Comparison of ENCODE assay signal across 8 cellular contexts in genomic region chr10:87867453-87867852, GRCh38. TPM values are rescaled to one million over a fixed set of nuclear protein-coding genes. Genes with fewer than 3 reads are reported as not detected.
DNase-seq lines count a peak whose midpoint lies in the region; ATAC-seq, FAIRE-seq and TF ChIP-seq lines count a peak whose summit lies in the region.

No MANE protein-coding gene starts in this region.

- peak overlapping the region; percentile 71 to 99 (median 94) for H3K4me3 Mint-ChIP-seq in naive thymus-derived CD8-positive, alpha-beta T cell

- H3K4me3 ChIP-seq in AG09309 (ENCODE audit: control insufficient read depth, low read depth, low read length), result peak overlapping the region; percentile 95
- H3K4me3 ChIP-seq in KMS-11 (IDR thresholded peaks at IDR 0.05; ENCODE audit: insufficient read depth, low read depth, low read length), result no peak overlapping the region

- ATAC-seq in naive thymus-derived CD8-positive, alpha-beta T cell, result no peak
- no peak for ATAC-seq in HG02642 (IDR thresholded peaks at IDR 0.05; ENCODE audit: poor library complexity, unreplicated experiment)

- H3K36me3 ChIP-seq in KMS-11 (ENCODE audit: insufficient read depth), result peaks cover 17% of the 10 kb centered on the region; the same call in 1 of the 2 replicates

- H4K20me1 ChIP-seq in KMS-11 (ENCODE audit: insufficient read depth), result peaks cover 11% of the 10 kb centered on the region; the same call in 1 of the 2 replicates

- no peaks in the 10 kb centered on the region for H3K27me3 ChIP-seq in KMS-11 (ENCODE audit: insufficient read depth, low read depth)

- peaks cover 94% of the 10 kb centered on the region for H3K79me2 ChIP-seq in KMS-11 (ENCODE audit: insufficient read depth, low read depth)

- no peak for TF ChIP-seq CTCF in AG09309 (IDR thresholded peaks at IDR 0.05; ENCODE audit: control insufficient read depth, insufficient read depth, low read depth, low read length, missing control alignments)
- no peak for TF ChIP-seq CTCF in KMS-11 (conservative IDR thresholded peaks at IDR 0.05; ENCODE audit: low read depth, low read length)

- DNase-seq in AG09309 (ENCODE audit: low read depth) (no peak), NCI-H345 (lab: John Stamatoyannopoulos, UW) (no peak), SKM-1 treated with dmso at 0.1 percent for 144 hours (lab: John Stamatoyannopoulos, UW; ENCODE audit: unreplicated experiment) (no peak)
- no peak for DNase-seq in naive thymus-derived CD8-positive, alpha-beta T cell
- DNase-seq in activated CD8-positive, alpha-beta memory T cell treated with anti-CD3 and anti-CD28 coated beads, Interleukin-2, amount 50 U/mL, for 48 hours, result no peak

- H3K4me1 ChIP-seq in KMS-11 (ENCODE audit: low read depth, poor library complexity, severe bottlenecking), result peaks cover 30% of the 10 kb centered on the region

- H3K27ac ChIP-seq in KMS-11, result peak overlapping the region; percentile 98

- peak overlapping the region in 6 of 10 donors; percentile 37 to 94 (median 64) for H3K27ac Mint-ChIP-seq in naive thymus-derived CD8-positive, alpha-beta T cell

- H2AFZ ChIP-seq in KMS-11 (ENCODE audit: low read depth), result no peak overlapping the region

- peaks cover 5 to 35% (median 7%) of the 10 kb centered on the region in 3 donors for H3K36me3 Mint-ChIP-seq in naive thymus-derived CD8-positive, alpha-beta T cell

- H3K4me2 ChIP-seq in KMS-11, result peak overlapping the region; percentile 100

- POLR2A ChIA-PET in naive thymus-derived CD8-positive, alpha-beta T cell (lab: Charles Lee), result no interaction called here

- H3K9ac ChIP-seq in KMS-11, result peak overlapping the region; percentile 94

- H3K4me1 Mint-ChIP-seq in naive thymus-derived CD8-positive, alpha-beta T cell, result peaks cover 27 to 68% (median 55%) of the 10 kb centered on the region in 4 donors

- peaks cover 0 to 3% (median 0%) of the 10 kb centered on the region in 5 donors for H3K27me3 Mint-ChIP-seq in naive thymus-derived CD8-positive, alpha-beta T cell

- FAIRE-seq in colon (lab: Jason Lieb, UNC), result peak; percentile 66

- no peaks in the 10 kb centered on the region for H3K9me3 Mint-ChIP-seq in naive thymus-derived CD8-positive, alpha-beta T cell

RNA-seq across cellular contexts. Expression of gene PTEN, which starts 4.0 kb away (rescaled TPM):
- 10 to 100 TPM; 83.3 to 90.0 TPM for total RNA-seq in naive thymus-derived CD8-positive, alpha-beta T cell
- 10 to 100 TPM; 29.4 to 37.7 (median 30.4) TPM for polyA plus RNA-seq in naive thymus-derived CD8-positive, alpha-beta T cell

RNA-seq across cellular contexts. Expression of gene KLLN, which starts 4.1 kb away (rescaled TPM):
- total RNA-seq in naive thymus-derived CD8-positive, alpha-beta T cell, result 1 to 10 TPM; 1.4 to 1.7 TPM
- under 1 TPM; 0.08 to 0.47 (median 0.19) TPM for polyA plus RNA-seq in naive thymus-derived CD8-positive, alpha-beta T cell

RNA-seq across cellular contexts. Expression of gene ATAD1, which starts 49.4 kb away (rescaled TPM):
- total RNA-seq in naive thymus-derived CD8-positive, alpha-beta T cell, result 10 to 100 TPM; 53.3 to 59.7 TPM
- polyA plus RNA-seq in naive thymus-derived CD8-positive, alpha-beta T cell, result 10 to 100 TPM; 32.4 to 39.0 (median 35.9) TPM
